ENCODE assay signal across 8 cellular contexts in the genomic region with DNA sequence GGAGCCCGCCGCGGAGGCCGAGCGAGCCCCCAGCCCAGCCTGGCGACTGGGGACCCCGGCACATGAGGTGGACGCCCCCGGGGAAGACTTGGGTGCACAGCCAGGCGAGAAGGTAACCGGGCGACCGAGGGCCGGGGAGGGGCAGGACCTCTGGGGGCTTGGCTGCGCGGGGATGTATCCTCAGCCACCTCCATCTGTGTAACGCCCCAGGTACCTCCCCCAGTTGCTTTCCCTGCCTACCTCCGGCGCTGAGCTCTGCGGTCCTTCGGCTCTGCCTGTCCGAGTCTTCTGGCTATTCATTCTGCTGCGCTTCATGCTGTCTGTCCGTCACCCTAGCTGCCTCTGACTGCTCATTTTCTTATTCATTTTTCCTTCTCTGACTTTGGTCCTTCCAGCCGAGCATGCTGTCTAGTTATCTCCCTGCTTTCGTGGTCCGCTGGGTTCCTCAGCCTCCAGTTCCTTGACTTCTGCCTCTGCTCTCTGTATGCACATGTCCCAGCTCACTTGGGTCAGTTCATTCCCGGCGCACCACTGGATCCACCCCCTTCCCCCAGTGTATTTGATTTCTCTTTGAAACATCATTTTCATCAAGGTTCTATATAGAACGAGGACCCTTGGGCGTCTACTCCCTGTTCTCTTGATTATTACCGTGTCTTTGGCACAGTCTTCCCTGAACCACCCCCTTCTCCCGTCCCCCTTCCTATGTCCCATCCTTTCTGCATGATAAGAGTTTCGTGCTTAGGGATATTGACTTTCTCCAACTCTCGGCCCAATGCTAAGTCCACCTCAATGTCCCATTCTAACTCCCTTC. TPM values are rescaled to one million over a fixed set of nuclear protein-coding genes. Genes with fewer than 3 reads are reported as not detected.
DNase-seq lines count a peak whose midpoint lies in the region; ATAC-seq and TF ChIP-seq lines count a peak whose summit lies in the region.

No MANE protein-coding gene starts in this region.

- peaks cover 11% of the 10 kb centered on the region for H3K36me3 Mint-ChIP-seq in endothelial cell (ENCODE audit: low read depth, unreplicated experiment)

- ATAC-seq in HG03025 (IDR thresholded peaks at IDR 0.05; ENCODE audit: low FRiP score, unreplicated experiment) = peak; percentile 81
- peak; percentile 83 for ATAC-seq in mucosa of descending colon

- peaks cover 5% of the 10 kb centered on the region for H3K27me3 Mint-ChIP-seq in endothelial cell (ENCODE audit: unreplicated experiment)

- H3K36me3 ChIP-seq in mucosa of descending colon (ENCODE audit: low read depth) = no peaks in the 10 kb centered on the region

- no peaks in the 10 kb centered on the region for H3K9me3 Mint-ChIP-seq in endothelial cell (ENCODE audit: unreplicated experiment)

- H3K4me3 Mint-ChIP-seq in endothelial cell (ENCODE audit: unreplicated experiment) = no peak overlapping the region

- H3K9me3 ChIP-seq in mucosa of descending colon = no peaks in the 10 kb centered on the region

- DNase-seq in SIG-M5 treated with dmso at 0.1 percent for 504 hours (lab: John Stamatoyannopoulos, UW; ENCODE audit: unreplicated experiment) = peak; percentile 48
- DNase-seq in SIG-M5 (lab: John Stamatoyannopoulos, UW) = no peak
- DNase-seq in NCI-H510A treated with DMSO at 0.1 percent for 48 hours (lab: John Stamatoyannopoulos, UW) = peak; percentile 45
- DNase-seq in activated CD8-positive, alpha-beta memory T cell treated with anti-CD3 and anti-CD28 coated beads for 4 hours (ENCODE audit: low read depth in 2 of 2) = peak; percentile 14 to 25
- peak; percentile 57 for DNase-seq in endothelial cell (ENCODE audit: low spot score)
- DNase-seq in mucosa of descending colon = peak; percentile 47 to 70 (median 69)
- peak; percentile 33 to 40 for DNase-seq in stimulated activated CD8-positive, alpha-beta memory T cell treated with anti-CD3 and anti-CD28 coated beads, Interleukin-2, amount 100 ng/mL, for 48 hours (ENCODE audit: low read depth in 2 of 2)

- peak overlapping the region; percentile 33 for H3K4me3 ChIP-seq in mucosa of descending colon

- H3K4me1 ChIP-seq in mucosa of descending colon (ENCODE audit: low read depth) = no peaks in the 10 kb centered on the region

- TF ChIP-seq CTCF in endothelial cell (IDR thresholded peaks at IDR 0.05; ENCODE audit: unreplicated experiment) (no peak), mucosa of descending colon (IDR thresholded peaks at IDR 0.05) (no peak)

- intact Hi-C loops in mucosa of descending colon (cut with DNase I, micrococcal nuclease) = no loop called here

- no peak overlapping the region for H3K27ac Mint-ChIP-seq in endothelial cell (ENCODE audit: unreplicated experiment)

- peaks cover 20% of the 10 kb centered on the region for H3K4me1 Mint-ChIP-seq in endothelial cell (ENCODE audit: unreplicated experiment)

RNA-seq across cellular contexts. Expression of gene PHC1, which starts 0.6 kb away (rescaled TPM):
- 55.3 TPM for total RNA-seq in endothelial cell (ENCODE audit: unreplicated experiment)
- total RNA-seq in mucosa of descending colon = 10 to 100 TPM in 2 of 3 donors, 1 to 10 TPM in 1; 7.5 to 49.3 (median 11.2) TPM

RNA-seq across cellular contexts. Expression of gene M6PR, which starts 34.5 kb away (rescaled TPM):
- total RNA-seq in endothelial cell (ENCODE audit: unreplicated experiment) (186 TPM), mucosa of descending colon (100 to 1,000 TPM; 104 to 126 (median 105) TPM)
